In genomic region chr15:73317651-73318462, GRCh38 we compare ENCODE assay signal across 20 cellular contexts. TPM values are rescaled to one million over a fixed set of nuclear protein-coding genes. Genes with fewer than 3 reads are reported as not detected.
DNase-seq lines count a peak whose midpoint lies in the region; ATAC-seq, FAIRE-seq and TF ChIP-seq lines count a peak whose summit lies in the region.
"Had no signal": no experiment of that assay in that cellular context is flagged by ENCODE, and none has a peak within 500 bp of the region (broad histone marks: within the 10 kb centered on the region; RNA-seq: fewer than 3 reads in every experiment).

No MANE protein-coding gene starts in this region.

- peak; percentile 40 for DNase-seq in A673 (ENCODE audit: low spot score)
- peak; percentile 35 for DNase-seq in Daoy (ENCODE audit: low read depth)
- DNase-seq in K562 (ENCODE audit: extremely low read depth in 1 of 4, low spot score in 3 of 4) = no peak
- no peak for DNase-seq in naive B cell
- no peak for DNase-seq in activated naive CD4-positive, alpha-beta T cell (lab: John Stamatoyannopoulos, UW)
- no peak for DNase-seq in NCI-H1105 treated with DMSO at 0.1 percent for 48 hours (lab: John Stamatoyannopoulos, UW)
- no peak for DNase-seq in T-helper 17 cell
- no peak for DNase-seq in NAMALWA (ENCODE audit: low spot score)
- DNase-seq: activated CD8-positive, alpha-beta memory T cell treated with anti-CD3 and anti-CD28 coated beads, Interleukin-2, amount 50 U/mL, for 48 hours; DND-41; NCI-H226; OCI-M1; stimulated activated naive CD4-positive, alpha-beta T cell treated with Interleukin-2 at 50 U/mL for 16 hours; uterus; WERI-Rb-1 had no signal

- H3K27me3 ChIP-seq in A673 (replicated peaks; ENCODE audit: insufficient read depth, low read depth, low read length, poor library complexity) = no peaks in the 10 kb centered on the region
- peaks cover 15 to 49% of the 10 kb centered on the region in 2 experiments; a peak in 4 of 5 replicates for H3K27me3 ChIP-seq in K562 (ENCODE audit: control insufficient read depth in 2 of 2, insufficient read depth in 2 of 2, low read length in 2 of 2)
- H3K27me3 ChIP-seq: uterus had no signal

- peak overlapping the region in 5 of 6 donors; percentile 69 to 89 (median 78) for H3K27ac Mint-ChIP-seq in naive B cell
- H3K27ac Mint-ChIP-seq in T-helper 17 cell = no peak overlapping the region
- H3K27ac Mint-ChIP-seq: activated naive CD4-positive, alpha-beta T cell treated with anti-CD3 and anti-CD28 coated beads, Interleukin-2, amount 50 U/mL, for 24 hours had no signal

- peak; percentile 40 for ATAC-seq in K562
- no peak for ATAC-seq in naive B cell (ENCODE audit: low read depth in 2 of 2)
- ATAC-seq in T-helper 17 cell = no peak

- FAIRE-seq in K562 (lab: Jason Lieb, UNC) = no peak
- FAIRE-seq: endothelial cell of umbilical vein, frontal cortex had no signal

- POLR2A ChIA-PET in A673 (lab: Charles Lee; ENCODE audit: low non-redundant PET) (no interaction called here), K562 (lab: Yijun Ruan, JAX) (interaction anchor here (0.5 to 0.9 kb wide), 2 partner anchors 8 to 108 kb away, joined by 3 read pairs; no protein-coding TSS in a partner anchor)

- H3K4me1 ChIP-seq in A673 (ENCODE audit: insufficient read depth, low read length, poor library complexity, severe bottlenecking) (no peaks in the 10 kb centered on the region), K562 (replicated peaks in 1 of 2; ENCODE audit: control insufficient read depth in 2 of 2, insufficient read depth in 2 of 2, low read length in 2 of 2) (peaks cover 0 to 5% of the 10 kb centered on the region in 2 experiments; a peak in 2 of 5 replicates)
- H3K4me1 ChIP-seq: uterus had no signal

- no peak overlapping the region for H2AFZ ChIP-seq in K562 (ENCODE audit: low read depth, low read length)

- no peak overlapping the region for H3K4me2 ChIP-seq in K562 (ENCODE audit: insufficient read depth, low read length)

- H3K27ac ChIP-seq in A673 (ENCODE audit: low read depth, low read length, poor library complexity, severe bottlenecking) = no peak overlapping the region
- no peak overlapping the region for H3K27ac ChIP-seq in K562 (ENCODE audit: extremely low read depth, low read depth, low read length)
- H3K27ac ChIP-seq: C4-2B, uterus, WERI-Rb-1 had no signal

- intact Hi-C loops in A673 (cut with micrococcal nuclease; ENCODE audit: unreplicated experiment) (no loop called here), K562 (cut with micrococcal nuclease) (no loop called here)

- no peak for TF ChIP-seq EP300 in K562 (IDR thresholded peaks at IDR 0.05; ENCODE audit: low read length)

- TF ChIP-seq RAD21 in K562 (CRISPR knock-in tag; conservative IDR thresholded peaks at IDR 0.05 in 1 of 2, IDR thresholded peaks at IDR 0.05 in 1 of 2) = no peak

- H3K4me1 Mint-ChIP-seq in naive B cell (peaks cover 18 to 19% (median 19%) of the 10 kb centered on the region in 3 donors), T-helper 17 cell (peaks cover 2% of the 10 kb centered on the region)

- TF ChIP-seq CTCF in A673 (conservative IDR thresholded peaks at IDR 0.05; ENCODE audit: low read depth, low read length) = no peak
- TF ChIP-seq CTCF in K562 (IDR thresholded peaks at IDR 0.05 in 2 of 3, conservative IDR thresholded peaks at IDR 0.05 in 1 of 3; ENCODE audit: insufficient read depth in 2 of 3, low read depth in 1 of 3, low read length in 3 of 3) = no peak

- H3K9me1 ChIP-seq in K562 (ENCODE audit: control insufficient read depth, insufficient read depth, low read length) = no peaks in the 10 kb centered on the region

- 1% methylated on average over 16 of the region's 16 CpGs for WGBS in K562 (ENCODE audit: insufficient coverage, low coverage, missing lambda C conversion rate)

- TF ChIP-seq POLR2A in K562 (conservative IDR thresholded peaks at IDR 0.05) = no peak

- H3K36me3 ChIP-seq in A673 (ENCODE audit: insufficient read depth, low read length, poor library complexity, severe bottlenecking) (no peaks in the 10 kb centered on the region), K562 (ENCODE audit: control insufficient read depth, insufficient read depth, low read length) (no peaks in the 10 kb centered on the region)
- H3K36me3 ChIP-seq: uterus, WERI-Rb-1 had no signal

- no peaks in the 10 kb centered on the region for H3K9me3 ChIP-seq in A673 (ENCODE audit: low read depth, low read length, poor library complexity, severe bottlenecking)
- H3K9me3 ChIP-seq in K562 (replicated peaks; ENCODE audit: control insufficient read depth, insufficient read depth, low read depth, low read length) = no peaks in the 10 kb centered on the region
- no peaks in the 10 kb centered on the region for H3K9me3 ChIP-seq in T-helper 17 cell (ENCODE audit: control insufficient read depth, low read length, poor library complexity, severe bottlenecking)
- H3K9me3 ChIP-seq: uterus had no signal

- H3K4me3 Mint-ChIP-seq in naive B cell (peak overlapping the region in 5 of 8 donors; percentile 38 to 51 (median 50)), T-helper 17 cell (no peak overlapping the region)
- H3K4me3 Mint-ChIP-seq: activated naive CD4-positive, alpha-beta T cell treated with anti-CD3 and anti-CD28 coated beads, Interleukin-2, amount 50 U/mL, for 24 hours had no signal

- no peaks in the 10 kb centered on the region for H3K79me2 ChIP-seq in K562 (ENCODE audit: control insufficient read depth, insufficient read depth, low read length)

- no peak overlapping the region for H3K9ac ChIP-seq in K562 (ENCODE audit: insufficient read depth in 1 of 2, low read depth in 2 of 2, low read length in 2 of 2)

- in situ Hi-C loops in K562 (cut with MboI) = no loop called here

- no peak overlapping the region for H3K4me3 ChIP-seq in A673 (ENCODE audit: low read depth, low read length, poor library complexity, severe bottlenecking)
- no peak overlapping the region for H3K4me3 ChIP-seq in K562
- H3K4me3 ChIP-seq: uterus had no signal

- CTCF ChIA-PET in A673 (lab: Charles Lee) (no interaction called here), K562 (lab: Yijun Ruan, JAX; ENCODE audit: low intra/inter-chr PET ratio) (no interaction called here)

- H3K27me3 Mint-ChIP-seq in naive B cell = peaks cover 0 to 31% (median 14%) of the 10 kb centered on the region in 3 donors
- peaks cover 36% of the 10 kb centered on the region for H3K27me3 Mint-ChIP-seq in T-helper 17 cell

- no peaks in the 10 kb centered on the region for H3K9me3 Mint-ChIP-seq in naive B cell
- H3K9me3 Mint-ChIP-seq: activated naive CD4-positive, alpha-beta T cell treated with anti-CD3 and anti-CD28 coated beads, Interleukin-2, amount 50 U/mL, for 24 hours had no signal

- BruUV-seq in A673 (replicated peaks; lab: Mats Ljungman, UMichigan) (no TSS peak), K562 (replicated peaks; lab: Mats Ljungman, UMichigan) (no TSS peak)

- H4K20me1 ChIP-seq in K562 (replicated peaks; ENCODE audit: control insufficient read depth, insufficient read depth, low read length) = no peaks in the 10 kb centered on the region

- no peaks in the 10 kb centered on the region for H3K36me3 Mint-ChIP-seq in naive B cell
- H3K36me3 Mint-ChIP-seq in T-helper 17 cell (ENCODE audit: low read depth) = peaks cover 7% of the 10 kb centered on the region
- H3K36me3 Mint-ChIP-seq: activated naive CD4-positive, alpha-beta T cell treated with anti-CD3 and anti-CD28 coated beads, Interleukin-2, amount 50 U/mL, for 24 hours had no signal

TF ChIP-seq in K562, 482 proteins besides CTCF, POLR2A, EP300 and RAD21:
- no peak for TF ChIP-seq ZNF511 (CRISPR knock-in tag; IDR thresholded peaks at IDR 0.05)
- TF ChIP-seq ZNF586 (CRISPR knock-in tag; conservative IDR thresholded peaks at IDR 0.05) = no peak
- no peak for TF ChIP-seq BRF1 (IDR thresholded peaks at IDR 0.05; ENCODE audit: borderline replicate concordance, extremely low read depth, insufficient read length)

RNA-seq across cellular contexts. Expression of gene HCN4, which starts 50.9 kb away (rescaled TPM):
- total RNA-seq in A673 (2021) (0.07 and 0.09 TPM in 2 replicates), K562 (2014; rRNA removed) (not detected in 2 replicates), K562 (2014; rRNA removed; fragmentation: Illumina TruSeq; extraction: Trizol) (not detected in 2 replicates), K562 (2015; rRNA removed; fragmentation: Illumina TruSeq; extraction: Trizol) (not detected in 2 replicates), K562 (2021) (not detected in 2 replicates), T-helper 17 cell (not detected)
- 0.09 TPM in 1 of 2 replicates, not detected in the other for total RNA-seq in Daoy (2014; rRNA removed; shearing (Covaris generic))
- not detected in 2 replicates for total RNA-seq in K562 (2011; cell fraction: chromatin; rRNA removed; ENCODE audit: low replicate concordance)
- not detected in 2 replicates for total RNA-seq in K562 (2011; cell fraction: nucleolus; rRNA removed)
- total RNA-seq in K562 (2011; cell fraction: nucleoplasm; rRNA removed) = not detected in 2 replicates
- polyA plus RNA-seq in K562 (2011; rRNA removed) (not detected in 2 replicates), K562 (2014; fragmentation: Illumina TruSeq; extraction: Trizol) (not detected in 2 replicates), K562 (2014; fragmentation: Nextera tagmentation; extraction: Ambion mirVana) (not detected), K562 (2014; rRNA removed) (not detected in 2 replicates), naive B cell (ENCODE audit: low read depth in 6 of 6) (not detected)
- not detected in 2 replicates for polyA plus RNA-seq in K562 (2011; cell fraction: cytosol; rRNA removed)
- not detected in 2 replicates for polyA plus RNA-seq in K562 (2011; cell fraction: nucleus; rRNA removed)
- polyA plus RNA-seq in K562 (2012) = not detected in 2 replicates
- not detected in 2 replicates for polyA minus RNA-seq in K562 (2011; rRNA and poly(A)+ RNA removed)
- polyA minus RNA-seq in K562 (2011; cell fraction: cytosol; rRNA and poly(A)+ RNA removed) = not detected in 2 replicates
- not detected in 2 replicates for polyA minus RNA-seq in K562 (2011; cell fraction: nucleus; rRNA and poly(A)+ RNA removed)
- total RNA-seq: endothelial cell of umbilical vein, omental fat pad had no signal

Comparison
In these comparisons a context has a peak if more than half of its experiments do, and no peak if none do; other contexts are left out.
1. DNase-seq: peak in A673 (single experiment) and Daoy (single experiment); none in K562 (0 of 4), naive B cell (single experiment), activated naive CD4-positive, alpha-beta T cell (0 of 4), NCI-H1105 treated with DMSO at 0.1 percent for 48 hours (single experiment), T-helper 17 cell (0 of 3) and NAMALWA (single experiment).